Comparison of ENCODE assay signal across 14 cellular contexts in the genomic region with DNA sequence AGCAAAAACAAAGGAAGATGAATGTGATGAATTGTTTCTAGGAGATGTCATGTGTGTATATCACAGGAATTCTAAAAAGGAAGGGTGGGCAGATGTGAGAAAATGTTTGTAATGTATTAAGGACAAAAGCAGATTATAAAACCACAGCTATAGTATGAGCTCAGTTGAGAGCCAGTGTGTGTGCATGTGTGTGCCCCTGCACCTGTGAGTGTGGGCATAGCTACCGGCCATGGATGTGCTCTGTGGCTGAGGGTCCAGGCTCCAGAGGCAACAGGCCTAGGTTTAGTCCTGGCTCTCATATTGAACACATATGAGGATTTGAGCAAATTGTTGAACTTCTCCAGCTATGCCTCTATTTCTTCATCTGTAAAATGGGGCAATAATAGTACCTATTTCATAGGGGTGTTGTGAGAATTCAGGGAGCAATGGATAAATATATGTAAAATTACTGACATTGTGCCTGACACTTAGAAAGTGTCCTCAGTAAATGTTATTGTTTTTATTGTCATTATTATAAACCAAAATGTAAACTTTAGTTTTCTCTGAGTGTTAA.
DNase-seq lines count a peak whose midpoint lies in the region; ATAC-seq, FAIRE-seq and TF ChIP-seq lines count a peak whose summit lies in the region.
"Had no signal": no experiment of that assay in that cellular context is flagged by ENCODE, and none has a peak within 500 bp of the region (broad histone marks: within the 10 kb centered on the region; RNA-seq: fewer than 3 reads in every experiment).

No MANE protein-coding gene starts in this region.

- H3K9me1 ChIP-seq in K562 (ENCODE audit: control insufficient read depth, insufficient read depth, low read length), result no peaks in the 10 kb centered on the region

- no peak overlapping the region for H3K9ac ChIP-seq in K562 (ENCODE audit: insufficient read depth in 1 of 2, low read depth in 2 of 2, low read length in 2 of 2)

- TF ChIP-seq CTCF in heart left ventricle (IDR thresholded peaks at IDR 0.05) (no peak), K562 (IDR thresholded peaks at IDR 0.05 in 2 of 3, conservative IDR thresholded peaks at IDR 0.05 in 1 of 3; ENCODE audit: insufficient read depth in 2 of 3, low read depth in 1 of 3, low read length in 3 of 3) (no peak), nephron (IDR thresholded peaks at IDR 0.05; ENCODE audit: unreplicated experiment in 3 of 3) (no peak), transverse colon (IDR thresholded peaks at IDR 0.05) (no peak)

- H3K4me2 ChIP-seq in K562 (ENCODE audit: insufficient read depth, low read length), result no peak overlapping the region

- H3K27ac Mint-ChIP-seq in nephron, result peak overlapping the region; percentile 10 to 82 (median 71)
- H3K27ac Mint-ChIP-seq: H9 had no signal

- ATAC-seq in heart left ventricle (no peak), K562 (no peak)

- H3K27ac ChIP-seq in heart left ventricle, result peak overlapping the region in 11 of 12 donors; percentile 44 to 91 (median 79)
- no peak overlapping the region for H3K27ac ChIP-seq in K562 (ENCODE audit: extremely low read depth, low read depth, low read length)
- H3K27ac ChIP-seq in transverse colon, result peak overlapping the region; percentile 67 to 84 (median 74)

- POLR2A ChIA-PET in K562 (lab: Yijun Ruan, JAX), result no interaction called here

- CTCF ChIA-PET in K562 (lab: Yijun Ruan, JAX; ENCODE audit: low intra/inter-chr PET ratio), result no interaction called here

- H3K36me3 ChIP-seq in heart left ventricle (no peaks in the 10 kb centered on the region), K562 (ENCODE audit: control insufficient read depth, insufficient read depth, low read length) (no peaks in the 10 kb centered on the region), transverse colon (no peaks in the 10 kb centered on the region)

- no peak overlapping the region for H3K4me3 Mint-ChIP-seq in nephron
- H3K4me3 Mint-ChIP-seq: H9 had no signal

- no peaks in the 10 kb centered on the region for H3K27me3 Mint-ChIP-seq in nephron (ENCODE audit: low read depth)

- peaks cover 34% of the 10 kb centered on the region for H3K4me1 Mint-ChIP-seq in nephron
- H3K4me1 Mint-ChIP-seq: H9 had no signal

- TF ChIP-seq POLR2A in heart left ventricle (IDR thresholded peaks at IDR 0.05) (no peak), K562 (conservative IDR thresholded peaks at IDR 0.05) (no peak), transverse colon (IDR thresholded peaks at IDR 0.05) (no peak)

- in situ Hi-C loops in K562 (cut with MboI) (no loop called here), transverse colon (cut with MboI; ENCODE audit: low pct_ligation_motif_present in 1 of 4, low pct_unique_long_range_greater_than_20kb in 1 of 4, low sequenced_read_pairs in 3 of 4) (no loop called here)

- 92 to 100% (median 96%) methylated on average over 1 of the region's 1 CpG for WGBS in heart left ventricle, 4 donors
- WGBS in K562 (ENCODE audit: insufficient coverage, low coverage, missing lambda C conversion rate), result 33% methylated on average over 1 of the region's 1 CpG
- WGBS in transverse colon (ENCODE audit: low coverage in 1 of 2), 2 donors, result 80% methylated on average over 1 of the region's 1 CpG; no CpG with 5 or more reads in 1 of the 2 donors

- intact Hi-C loops in heart left ventricle (cut with DNase I) (loop anchor here in 2 of 10 donors (10.0 kb wide), 2 partner anchors 54 to 174 kb away; no protein-coding TSS in a partner anchor), cardiac septum (cut with DNase I) (loop anchor here (5.0 kb wide), 2 partner anchors 33 to 167 kb away; no protein-coding TSS in a partner anchor), K562 (cut with micrococcal nuclease) (no loop called here), transverse colon (cut with DNase I; ENCODE audit: low total_unique reads) (no loop called here)

- H4K20me1 ChIP-seq in K562 (replicated peaks; ENCODE audit: control insufficient read depth, insufficient read depth, low read length), result no peaks in the 10 kb centered on the region

- H3K27me3 ChIP-seq in heart left ventricle, result no peaks in the 10 kb centered on the region
- H3K27me3 ChIP-seq in K562 (ENCODE audit: control insufficient read depth in 2 of 2, insufficient read depth in 2 of 2, low read length in 2 of 2), result peaks cover 9 to 17% of the 10 kb centered on the region in 2 experiments
- H3K27me3 ChIP-seq in transverse colon, result no peaks in the 10 kb centered on the region

- no TSS peak for BruUV-seq in K562 (replicated peaks; lab: Mats Ljungman, UMichigan)

- TF ChIP-seq EP300 in K562 (IDR thresholded peaks at IDR 0.05; ENCODE audit: low read length), result no peak
- no peak for TF ChIP-seq EP300 in transverse colon (IDR thresholded peaks at IDR 0.05; ENCODE audit: low read depth)

- no peaks in the 10 kb centered on the region for H3K79me2 ChIP-seq in K562 (ENCODE audit: control insufficient read depth, insufficient read depth, low read length)

- peaks cover 4 to 41% (median 22%) of the 10 kb centered on the region in 12 donors for H3K4me1 ChIP-seq in heart left ventricle
- 0 out of 5 replicates have a peak, but pooled peaks cover 0 to 2% of the 10 kb centered on the region in 2 experiments for H3K4me1 ChIP-seq in K562 (replicated peaks in 1 of 2; ENCODE audit: control insufficient read depth in 2 of 2, insufficient read depth in 2 of 2, low read length in 2 of 2)
- peaks cover 6 to 22% (median 9%) of the 10 kb centered on the region in 4 donors for H3K4me1 ChIP-seq in transverse colon

- no peak for TF ChIP-seq RAD21 in K562 (CRISPR knock-in tag; conservative IDR thresholded peaks at IDR 0.05 in 1 of 2, IDR thresholded peaks at IDR 0.05 in 1 of 2)

- no peaks in the 10 kb centered on the region for H3K36me3 Mint-ChIP-seq in nephron (ENCODE audit: low read depth)

- DNase-seq in heart left ventricle, result no peak
- no peak for DNase-seq in cardiac septum (ENCODE audit: low spot score)
- no peak for DNase-seq in K562 (ENCODE audit: extremely low read depth in 1 of 4, low spot score in 3 of 4)
- DNase-seq in transverse colon, result no peak
- DNase-seq in H4 (ENCODE audit: low spot score), result no peak
- no peak for DNase-seq in stimulated activated CD4-positive, alpha-beta T cell treated with anti-CD3 and anti-CD28 coated beads, Interleukin-2, amount 100 ng/mL, for 24 hours
- DNase-seq in GM19238 (ENCODE audit: insufficient read length, low spot score), result no peak
- DNase-seq: C1 segment of cervical spinal cord, H9, NCI-H1436 treated with DMSO at 0.1 percent for 48 hours, NCI-H2107, NCI-H345, SHP77 treated with DMSO at 0.1 percent for 48 hours had no signal

- no peak for FAIRE-seq in K562 (lab: Jason Lieb, UNC)

- no peaks in the 10 kb centered on the region for H3K9me3 ChIP-seq in heart left ventricle
- no peaks in the 10 kb centered on the region for H3K9me3 ChIP-seq in K562 (replicated peaks; ENCODE audit: control insufficient read depth, insufficient read depth, low read depth, low read length)
- H3K9me3 ChIP-seq in transverse colon, result no peaks in the 10 kb centered on the region

- H2AFZ ChIP-seq in K562 (ENCODE audit: low read depth, low read length), result no peak overlapping the region

- H3K9me3 Mint-ChIP-seq in nephron, result no peaks in the 10 kb centered on the region
- H3K9me3 Mint-ChIP-seq: H9 had no signal

- H3K4me3 ChIP-seq in heart left ventricle, result no peak overlapping the region
- H3K4me3 ChIP-seq in K562, result no peak overlapping the region
- H3K4me3 ChIP-seq in transverse colon, result no peak overlapping the region

TF ChIP-seq in K562, 482 proteins besides CTCF, POLR2A, EP300 and RAD21:
- TF ChIP-seq CHCHD3 (CRISPR knock-in tag; IDR thresholded peaks at IDR 0.05) (no peak), RBM25 (IDR thresholded peaks at IDR 0.05; ENCODE audit: low read depth, low read length, severe bottlenecking) (peak; percentile 64), BCOR (IDR thresholded peaks at IDR 0.05) (peak; percentile 42; the same call in 1 of the 2 replicates), ADNP (tag; IDR thresholded peaks at IDR 0.05) (0 out of 2 replicates have a peak, but pooled peaks have one; percentile 58), TCF7L2 (IDR thresholded peaks at IDR 0.05; ENCODE audit: low read depth, low read length) (no peak)
